In genomic region chr13:74443623-74444022, GRCh38 we compare ENCODE assay signal across 14 cellular contexts.
DNase-seq lines count a peak whose midpoint lies in the region; ATAC-seq and TF ChIP-seq lines count a peak whose summit lies in the region.
"Had no signal": no experiment of that assay in that cellular context is flagged by ENCODE, and none has a peak within 500 bp of the region (broad histone marks: within the 10 kb centered on the region; RNA-seq: fewer than 3 reads in every experiment).

No MANE protein-coding gene starts in this region.

- H3K9me3 ChIP-seq in tibial artery = peaks cover 0 to 10% (median 0%) of the 10 kb centered on the region in 3 donors
- H3K9me3 ChIP-seq: prostate gland had no signal

- H3K27ac ChIP-seq in tibial artery = no peak overlapping the region
- H3K27ac ChIP-seq: prostate gland had no signal

- ATAC-seq in GM21367 (IDR thresholded peaks at IDR 0.05; ENCODE audit: unreplicated experiment) (no peak), GM19395 (IDR thresholded peaks at IDR 0.05; ENCODE audit: unreplicated experiment) (no peak)

- H3K4me1 ChIP-seq in tibial artery = peaks cover 0 to 12% (median 5%) of the 10 kb centered on the region in 4 donors
- H3K4me1 ChIP-seq: prostate gland had no signal

- no peaks in the 10 kb centered on the region for H3K27me3 Mint-ChIP-seq in brain

- DNase-seq in A172 (ENCODE audit: low spot score) (peak; percentile 70), HPDE6-E6E7 (ENCODE audit: extremely low spot score) (peak; percentile 65), hepatic stellate cell (ENCODE audit: low spot score) (peak; percentile 30), tibial artery (no peak), retina (no peak)
- DNase-seq: activated B cell treated with CpG ODN at 0.5 μM for 24 hours; activated T-cell treated with anti-CD3 and anti-CD28 coated beads, Interleukin-2, amount 50 U/mL, for 48 hours; aorta; MV-4-11; NCI-H526 treated with DMSO at 0.1 percent for 48 hours had no signal

- H3K9me3 Mint-ChIP-seq in brain = peaks cover 4 to 22% (median 9%) of the 10 kb centered on the region in 5 experiments

- no peaks in the 10 kb centered on the region for H3K27me3 ChIP-seq in tibial artery

- H3K27ac Mint-ChIP-seq in brain = peak overlapping the region in 3 of 5 experiments; percentile 7 to 78 (median 68)
- H3K27ac Mint-ChIP-seq: activated B cell treated with CpG ODN at 0.5 μM for 24 hours had no signal

- H3K36me3 ChIP-seq in tibial artery = no peaks in the 10 kb centered on the region
- H3K36me3 ChIP-seq: prostate gland had no signal

- intact Hi-C loops in tibial artery (cut with DNase I; ENCODE audit: low total_unique reads) = no loop called here

- TF ChIP-seq CTCF in brain (conservative IDR thresholded peaks at IDR 0.05) (no peak), tibial artery (IDR thresholded peaks at IDR 0.05) (no peak)

- no peaks in the 10 kb centered on the region for H3K36me3 Mint-ChIP-seq in brain

- H3K4me3 Mint-ChIP-seq in brain = no peak overlapping the region
- H3K4me3 Mint-ChIP-seq: activated B cell treated with CpG ODN at 0.5 μM for 24 hours had no signal

- H3K4me1 Mint-ChIP-seq in brain = peaks cover 33% of the 10 kb centered on the region
- H3K4me1 Mint-ChIP-seq: activated B cell treated with CpG ODN at 0.5 μM for 24 hours had no signal

- no peak overlapping the region for H3K4me3 ChIP-seq in tibial artery
- H3K4me3 ChIP-seq: prostate gland had no signal

Comparison
In these comparisons a context has a peak if more than half of its experiments do, and no peak if none do; other contexts are left out.
1. DNase-seq: peak in A172 (single experiment), HPDE6-E6E7 (single experiment) and hepatic stellate cell (single experiment); none in tibial artery (0 of 2) and retina (single experiment).